1 cellular context compared by ENCODE assay signal in genomic region chr3:72144773-72145505, GRCh38.
TF ChIP-seq lines count a peak whose summit lies in the region.

No MANE protein-coding gene starts in this region.

TF ChIP-seq in HepG2, 621 proteins besides CTCF, POLR2A, EP300 and RAD21 (continued from another document):
- TF ChIP-seq ZNF646 (CRISPR knock-in tag; IDR thresholded peaks at IDR 0.05) (no peak), CENPX (CRISPR knock-in tag; IDR thresholded peaks at IDR 0.05) (no peak), ZNF720 (CRISPR knock-in tag; IDR thresholded peaks at IDR 0.05) (no peak), ZBTB8A (CRISPR knock-in tag; IDR thresholded peaks at IDR 0.05; ENCODE audit: borderline replicate concordance, low read depth) (no peak), ZMYM3 (CRISPR knock-in tag; IDR thresholded peaks at IDR 0.05) (peak; percentile 51), DPF2 (CRISPR knock-in tag; IDR thresholded peaks at IDR 0.05; ENCODE audit: borderline replicate concordance, low read depth) (peak; percentile 68; the same call in 1 of the 2 replicates), ZNF615 (CRISPR knock-in tag; IDR thresholded peaks at IDR 0.05; ENCODE audit: borderline replicate concordance) (no peak), GPN1 (CRISPR knock-in tag; IDR thresholded peaks at IDR 0.05; ENCODE audit: borderline replicate concordance) (no peak), ZNF558 (CRISPR knock-in tag; IDR thresholded peaks at IDR 0.05; ENCODE audit: borderline replicate concordance) (no peak), BORCS8-MEF2B (CRISPR knock-in tag; IDR thresholded peaks at IDR 0.05) (no peak), NFKB2 (CRISPR knock-in tag; IDR thresholded peaks at IDR 0.05; ENCODE audit: borderline replicate concordance) (no peak), KAT2B (IDR thresholded peaks at IDR 0.05; ENCODE audit: borderline replicate concordance, low read depth, low read length) (no peak), MEIS1 (CRISPR knock-in tag; IDR thresholded peaks at IDR 0.05; ENCODE audit: borderline replicate concordance) (no peak; the same call in 1 of the 2 replicates), HOMEZ (CRISPR knock-in tag; IDR thresholded peaks at IDR 0.05; ENCODE audit: low read depth) (peak; percentile 59; the same call in 1 of the 2 replicates)
TF ChIP-seq in HepG2: peak in this region for 106.
